ENCODE assay signal across 38 cellular contexts in the genomic region with DNA sequence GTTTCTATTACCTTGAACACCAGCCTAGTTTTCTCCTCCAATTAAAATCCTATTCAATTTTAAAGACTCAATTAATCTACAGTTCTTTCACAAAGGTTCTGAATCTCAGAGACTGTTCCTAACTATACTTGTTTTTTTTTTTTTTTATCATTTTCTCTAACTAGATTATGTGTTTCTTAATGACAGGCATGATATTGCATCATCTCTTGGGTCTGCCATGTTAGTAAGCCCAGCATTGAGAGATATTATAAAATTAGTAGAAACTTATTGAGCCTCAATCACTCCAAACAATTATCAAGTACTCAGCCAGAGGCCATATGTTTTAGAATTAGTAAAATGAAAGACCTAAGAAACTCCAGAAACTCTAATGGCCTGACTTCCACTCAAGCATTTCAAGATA. TPM values are rescaled to one million over a fixed set of nuclear protein-coding genes. Genes with fewer than 3 reads are reported as not detected.
"Had no signal": no experiment of that assay in that cellular context is flagged by ENCODE, and none has a peak within 500 bp of the region (broad histone marks: within the 10 kb centered on the region; RNA-seq: fewer than 3 reads in every experiment).

No MANE protein-coding gene starts in this region.

- DNase-seq: Kasumi-1, MG63, MM.1S, MV-4-11, NCI-H1048, NCI-H1092, NCI-H1092 treated with DMSO at 0.1 percent for 48 hours, NCI-H1105, NCI-H1105 treated with DMSO at 0.1 percent for 48 hours, NCI-H1417, NCI-H1417 treated with DMSO at 0.1 percent for 48 hours, NCI-H1436, NCI-H1436 treated with DMSO at 0.1 percent for 48 hours, NCI-H146, NCI-H1694, NCI-H1694 treated with DMSO at 0.1 percent for 48 hours, NCI-H187, NCI-H187 treated with DMSO at 0.1 percent for 48 hours, NCI-H1930, NCI-H2029, NCI-H2029 treated with DMSO at 0.1 percent for 48 hours, NCI-H2081, NCI-H2081 treated with DMSO at 0.1 percent for 48 hours, NCI-H2107, NCI-H2171, NCI-H2171 treated with DMSO at 0.1 percent for 48 hours, NCI-H2227 treated with DMSO at 0.1 percent for 48 hours, NCI-H226, NCI-H345, NCI-H446, NCI-H446 treated with DMSO at 0.1 percent for 48 hours, NCI-H510A, NCI-H510A treated with DMSO at 0.1 percent for 48 hours, NCI-H524, NCI-H524 treated with DMSO at 0.1 percent for 48 hours, NCI-H526 had no signal

- H3K36me3 ChIP-seq: MG63 had no signal

- H3K27me3 ChIP-seq: MG63 had no signal

- H3K4me3 ChIP-seq: MG63 had no signal

- H3K9me3 ChIP-seq: MG63 had no signal

RNA-seq across cellular contexts. Expression of a gene that starts 28.1 kb away (rescaled TPM):
- total RNA-seq: MCF 10A, NCI-H460 had no signal
